ENCODE assay signal across 1 cellular context in genomic region chr10:71316081-71316785, GRCh38.
TF ChIP-seq lines count a peak whose summit lies in the region.

No MANE protein-coding gene starts in this region.

TF ChIP-seq in IMR-90, 13 proteins besides CTCF, POLR2A, EP300 and RAD21:
- TF ChIP-seq MXI1 (IDR thresholded peaks at IDR 0.05; ENCODE audit: borderline replicate concordance, low read depth, low read length) (no peak), RCOR1 (IDR thresholded peaks at IDR 0.05; ENCODE audit: insufficient replicate concordance, low read length) (no peak), CHD1 (IDR thresholded peaks at IDR 0.05; ENCODE audit: low read depth, low read length) (no peak), CEBPB (IDR thresholded peaks at IDR 0.05; ENCODE audit: low read depth, low read length) (no peak), FOS (IDR thresholded peaks at IDR 0.05; ENCODE audit: low read depth, low read length) (no peak), BHLHE40 (IDR thresholded peaks at IDR 0.05; ENCODE audit: low read depth, low read length) (no peak), SMC3 (IDR thresholded peaks at IDR 0.05; ENCODE audit: low read depth, low read length) (no peak), RFX5 (IDR thresholded peaks at IDR 0.05; ENCODE audit: low read depth, low read length) (no peak), USF2 (IDR thresholded peaks at IDR 0.05; ENCODE audit: low read depth, low read length) (no peak), MAZ (IDR thresholded peaks at IDR 0.05; ENCODE audit: borderline replicate concordance, low read depth, low read length) (no peak), NFE2L2 (IDR thresholded peaks at IDR 0.05; ENCODE audit: low read depth, low read length) (no peak), MAFK (IDR thresholded peaks at IDR 0.05; ENCODE audit: low read depth, low read length) (no peak), ELK1 (IDR thresholded peaks at IDR 0.05; ENCODE audit: borderline replicate concordance, low read depth, low read length) (no peak)
